In genomic region chr2:71691747-71692455, GRCh38 we compare ENCODE assay signal across 19 cellular contexts.
DNase-seq lines count a peak whose midpoint lies in the region; ATAC-seq, FAIRE-seq and TF ChIP-seq lines count a peak whose summit lies in the region.
"Had no signal": no experiment of that assay in that cellular context is flagged by ENCODE, and none has a peak within 500 bp of the region (broad histone marks: within the 10 kb centered on the region; RNA-seq: fewer than 3 reads in every experiment).

No MANE protein-coding gene starts in this region.

- no peak overlapping the region for H3K27ac Mint-ChIP-seq in GM23338
- no peak overlapping the region for H3K27ac Mint-ChIP-seq in astrocyte (ENCODE audit: unreplicated experiment)
- H3K27ac Mint-ChIP-seq: nephron progenitor cell, T-cell had no signal

- H3K9me2 ChIP-seq in GM23338 (ENCODE audit: insufficient read depth): no peaks in the 10 kb centered on the region
- no peaks in the 10 kb centered on the region for H3K9me2 ChIP-seq in hepatocyte (replicated peaks; ENCODE audit: insufficient read depth)

- no peak overlapping the region for H3K4me3 ChIP-seq in GM23338
- no peak overlapping the region for H3K4me3 ChIP-seq in astrocyte (ENCODE audit: insufficient read depth, low read depth, low read length)
- H3K4me3 ChIP-seq in kidney (ENCODE audit: low read length in 2 of 2): no peak overlapping the region
- H3K4me3 ChIP-seq in sigmoid colon: no peak overlapping the region
- H3K4me3 ChIP-seq in hepatocyte: no peak overlapping the region
- H3K4me3 ChIP-seq: ascending aorta, lung, testis had no signal

- H3K4me1 Mint-ChIP-seq in GM23338 (peaks cover 50% of the 10 kb centered on the region), astrocyte (ENCODE audit: low read depth, unreplicated experiment) (no peaks in the 10 kb centered on the region)
- H3K4me1 Mint-ChIP-seq: T-cell had no signal

- H3K4me2 ChIP-seq in GM23338 (no peak overlapping the region), astrocyte (ENCODE audit: low read length) (peak overlapping the region; percentile 57), hepatocyte (no peak overlapping the region)

- H3K9me3 Mint-ChIP-seq in GM23338 (no peaks in the 10 kb centered on the region), astrocyte (ENCODE audit: unreplicated experiment) (peaks cover 12% of the 10 kb centered on the region)
- H3K9me3 Mint-ChIP-seq: nephron progenitor cell had no signal

- FAIRE-seq in astrocyte (lab: Jason Lieb, UNC) (no peak), kidney (lab: Jason Lieb, UNC) (no peak)

- H3F3A ChIP-seq in GM23338 (replicated peaks; ENCODE audit: low read depth): no peaks in the 10 kb centered on the region

- peak; percentile 52 for DNase-seq in GM23338 (ENCODE audit: low spot score)
- no peak for DNase-seq in astrocyte (ENCODE audit: low read depth)
- peak; percentile 67 for DNase-seq in kidney
- peak; percentile 49 for DNase-seq in sigmoid colon
- no peak for DNase-seq in hepatocyte (ENCODE audit: low spot score)
- no peak for DNase-seq in activated T-cell treated with anti-CD3 and anti-CD28 coated beads for 4 hours
- DNase-seq in NCI-H1930 (lab: John Stamatoyannopoulos, UW): no peak
- DNase-seq: activated naive CD4-positive, alpha-beta T cell; C1 segment of cervical spinal cord; DMS153; NCI-H1694 treated with DMSO at 0.1 percent for 48 hours; NCI-H524; nephron progenitor cell; stimulated activated CD4-positive, alpha-beta T cell treated with anti-CD3 and anti-CD28 coated beads, Interleukin-4, amount 100 ng/mL, for 24 hours; T-cell; testis had no signal

- intact Hi-C loops in kidney (cut with DNase I) (no loop called here), sigmoid colon (cut with DNase I) (no loop called here)

- H4K20me1 ChIP-seq in GM23338 (replicated peaks; ENCODE audit: insufficient read depth): no peaks in the 10 kb centered on the region
- no peaks in the 10 kb centered on the region for H4K20me1 ChIP-seq in astrocyte (ENCODE audit: insufficient read depth, low read length)
- H4K20me1 ChIP-seq in hepatocyte (ENCODE audit: insufficient read depth, poor library complexity, severe bottlenecking): no peaks in the 10 kb centered on the region

- TF ChIP-seq EP300 in sigmoid colon (IDR thresholded peaks at IDR 0.05): no peak

- H3K4me1 ChIP-seq in GM23338 (ENCODE audit: insufficient read depth) (peaks cover 20% of the 10 kb centered on the region), astrocyte (ENCODE audit: insufficient read depth, low read length) (peaks cover 3% of the 10 kb centered on the region), kidney (ENCODE audit: control insufficient read depth in 1 of 2, insufficient read depth in 1 of 2, low read depth in 1 of 2, low read length in 2 of 2) (no peaks in the 10 kb centered on the region), sigmoid colon (no peaks in the 10 kb centered on the region), hepatocyte (ENCODE audit: insufficient read depth) (no peaks in the 10 kb centered on the region)
- H3K4me1 ChIP-seq: testis had no signal

- no peak overlapping the region for H3K4me3 Mint-ChIP-seq in GM23338
- no peak overlapping the region for H3K4me3 Mint-ChIP-seq in astrocyte (ENCODE audit: unreplicated experiment)
- H3K4me3 Mint-ChIP-seq: nephron progenitor cell, T-cell had no signal

- WGBS in sigmoid colon, 2 donors: 69 to 83% methylated on average over 24 of the region's 24 CpGs
- 68% methylated on average over 24 of the region's 24 CpGs for WGBS in hepatocyte (ENCODE audit: low lambda C conversion rate, missing lambda C conversion rate)

- TF ChIP-seq CTCF in GM23338 (conservative IDR thresholded peaks at IDR 0.05; ENCODE audit: low read depth in 2 of 2) (no peak), astrocyte (IDR thresholded peaks at IDR 0.05; ENCODE audit: insufficient read depth, low read depth, low read length) (no peak), kidney (IDR thresholded peaks at IDR 0.05; ENCODE audit: borderline replicate concordance, extremely low read depth, insufficient read depth) (no peak), sigmoid colon (IDR thresholded peaks at IDR 0.05) (no peak), hepatocyte (IDR thresholded peaks at IDR 0.05; ENCODE audit: poor library complexity) (no peak)

- peak overlapping the region; percentile 90 for H2AFZ ChIP-seq in GM23338
- H2AFZ ChIP-seq in astrocyte (ENCODE audit: low read depth, low read length): peak overlapping the region; percentile 43
- no peak overlapping the region for H2AFZ ChIP-seq in hepatocyte

- H3K79me2 ChIP-seq in GM23338 (replicated peaks; ENCODE audit: insufficient read depth): no peaks in the 10 kb centered on the region
- no peaks in the 10 kb centered on the region for H3K79me2 ChIP-seq in astrocyte (ENCODE audit: insufficient read depth, low read length)
- H3K79me2 ChIP-seq in hepatocyte: no peaks in the 10 kb centered on the region

- H3K27me3 ChIP-seq in GM23338 (ENCODE audit: insufficient read depth): no peaks in the 10 kb centered on the region
- H3K27me3 ChIP-seq in astrocyte (ENCODE audit: insufficient read depth, low read length): peaks cover 2% of the 10 kb centered on the region
- H3K27me3 ChIP-seq in sigmoid colon: no peaks in the 10 kb centered on the region
- H3K27me3 ChIP-seq in hepatocyte: peaks cover 5% of the 10 kb centered on the region
- H3K27me3 ChIP-seq: ascending aorta, testis had no signal

- ATAC-seq in GM23338: peak; percentile 60
- ATAC-seq: sciatic nerve, T-cell had no signal

- H3K36me3 Mint-ChIP-seq in GM23338 (ENCODE audit: low read depth) (peaks cover 6% of the 10 kb centered on the region; the same call in 1 of the 3 replicates), astrocyte (ENCODE audit: low read depth, unreplicated experiment) (peaks cover 35% of the 10 kb centered on the region)
- H3K36me3 Mint-ChIP-seq: T-cell had no signal

- no peaks in the 10 kb centered on the region for H3K36me3 ChIP-seq in GM23338 (ENCODE audit: insufficient read depth)
- no peaks in the 10 kb centered on the region for H3K36me3 ChIP-seq in astrocyte (ENCODE audit: insufficient read depth, low read length)
- H3K36me3 ChIP-seq in kidney (ENCODE audit: control insufficient read depth in 1 of 2, insufficient read depth in 2 of 2, low read length in 2 of 2): no peaks in the 10 kb centered on the region
- H3K36me3 ChIP-seq in sigmoid colon: peaks cover 0 to 8% (median 0%) of the 10 kb centered on the region in 4 donors
- no peaks in the 10 kb centered on the region for H3K36me3 ChIP-seq in hepatocyte (replicated peaks; ENCODE audit: insufficient read depth, low read depth)
- H3K36me3 ChIP-seq: ascending aorta had no signal

- H3K9me3 ChIP-seq in astrocyte (ENCODE audit: insufficient read depth, low read depth, low read length) (no peaks in the 10 kb centered on the region), kidney (ENCODE audit: control insufficient read depth in 1 of 2, low read length in 2 of 2) (no peaks in the 10 kb centered on the region), sigmoid colon (no peaks in the 10 kb centered on the region), hepatocyte (ENCODE audit: low read depth) (no peaks in the 10 kb centered on the region)
- H3K9me3 ChIP-seq: ascending aorta, testis had no signal

- H3K27me3 Mint-ChIP-seq in GM23338 (ENCODE audit: insufficient read depth, low read depth, poor library complexity) (peaks cover 17% of the 10 kb centered on the region), astrocyte (ENCODE audit: low read depth, unreplicated experiment) (peaks cover 45% of the 10 kb centered on the region)

- TF ChIP-seq POLR2A in sigmoid colon (IDR thresholded peaks at IDR 0.05): no peak

- H3K9ac ChIP-seq in astrocyte (ENCODE audit: low read length) (no peak overlapping the region), kidney (ENCODE audit: low read length in 2 of 2) (no peak overlapping the region)

- no peak overlapping the region for H3K27ac ChIP-seq in GM23338 (ENCODE audit: low read depth)
- no peak overlapping the region for H3K27ac ChIP-seq in astrocyte (ENCODE audit: low read depth, low read length)
- no peak overlapping the region for H3K27ac ChIP-seq in kidney (ENCODE audit: low read depth in 2 of 2, low read length in 2 of 2)
- H3K27ac ChIP-seq in sigmoid colon: no peak overlapping the region
- H3K27ac ChIP-seq in hepatocyte: no peak overlapping the region
- H3K27ac ChIP-seq: testis had no signal

TF ChIP-seq in GM23338, 12 proteins besides CTCF, POLR2A, EP300 and RAD21 (continues in another document):
- no peak for TF ChIP-seq ZNF114 (CRISPR knock-in tag; IDR thresholded peaks at IDR 0.05)

Comparison
In these comparisons a context has a peak if more than half of its experiments do, and no peak if none do; other contexts are left out.
1. DNase-seq: peak in GM23338 (single experiment), kidney (single experiment) and sigmoid colon (single experiment); none in astrocyte (single experiment), hepatocyte (single experiment), activated T-cell treated with anti-CD3 and anti-CD28 coated beads for 4 hours (single experiment) and NCI-H1930 (0 of 2).